8 cellular contexts compared by ENCODE assay signal in the genomic region with DNA sequence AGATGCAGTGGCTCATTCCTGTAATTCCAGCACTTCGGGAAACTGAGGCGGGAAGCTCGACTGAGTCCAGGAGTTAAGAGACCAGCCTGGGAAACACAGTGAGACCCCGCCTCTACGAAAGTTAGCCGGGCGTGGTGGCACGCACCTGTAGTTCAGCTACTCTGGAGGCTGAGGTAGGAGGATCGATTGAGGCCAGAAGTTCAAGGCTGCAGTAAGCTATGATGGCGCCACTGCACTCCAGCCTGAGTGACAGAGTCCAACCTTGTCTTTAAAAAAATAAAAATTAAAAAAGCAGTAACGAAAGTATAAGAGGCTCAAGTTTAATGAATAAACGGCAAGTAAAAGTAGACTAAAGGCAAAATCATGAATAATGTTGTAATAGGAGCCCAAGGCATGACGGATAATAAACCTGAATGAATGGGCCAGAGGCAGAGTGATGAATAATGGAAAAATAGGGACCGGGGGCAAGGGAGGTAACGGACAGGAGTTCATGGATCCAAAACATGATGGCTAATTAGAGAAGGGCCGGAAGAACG. TPM values are rescaled to one million over a fixed set of nuclear protein-coding genes. Genes with fewer than 3 reads are reported as not detected.
DNase-seq lines count a peak whose midpoint lies in the region; ATAC-seq and TF ChIP-seq lines count a peak whose summit lies in the region.

No MANE protein-coding gene starts in this region.

- 51 to 54% (median 53%) methylated on average over 17 of the region's 17 CpGs for WGBS in psoas muscle, 3 donors

- H3K4me3 ChIP-seq in GM12864 (ENCODE audit: low read depth, low read length), result peak overlapping the region; percentile 65
- H3K4me3 ChIP-seq in fibroblast of the aortic adventitia (ENCODE audit: low read depth, low read length), result peak overlapping the region; percentile 71
- H3K4me3 ChIP-seq in psoas muscle, result peak overlapping the region; percentile 71

- ATAC-seq in T-helper 17 cell (no peak), psoas muscle (no peak), GM21619 (IDR thresholded peaks at IDR 0.05; ENCODE audit: unreplicated experiment) (no peak)

- in situ Hi-C loops in GM13977 (cut with MboI; ENCODE audit: low pct_unique_long_range_greater_than_20kb, low sequenced_read_pairs, unreplicated experiment), result no loop called here

- H3K4me3 Mint-ChIP-seq in T-helper 17 cell, result peak overlapping the region; percentile 88

- H3K9me3 ChIP-seq in T-helper 17 cell (ENCODE audit: control insufficient read depth, low read length, poor library complexity, severe bottlenecking) (no peaks in the 10 kb centered on the region), psoas muscle (no peaks in the 10 kb centered on the region)

- intact Hi-C loops in psoas muscle (cut with DNase I), result no loop called here

- peaks cover 4 to 26% of the 10 kb centered on the region in 2 donors for H3K36me3 ChIP-seq in psoas muscle (ENCODE audit: insufficient read depth in 1 of 2, low read depth in 1 of 2)

- no peak for DNase-seq in GM12864 (ENCODE audit: low read depth)
- no peak for DNase-seq in T-helper 17 cell
- no peak for DNase-seq in fibroblast of the aortic adventitia (ENCODE audit: low read depth)
- no peak for DNase-seq in psoas muscle
- no peak for DNase-seq in GM13977 (ENCODE audit: low spot score)
- no peak for DNase-seq in superior temporal gyrus (ENCODE audit: extremely low spot score)
- DNase-seq in A172 (ENCODE audit: low spot score), result no peak

- peaks cover 30% of the 10 kb centered on the region for H3K4me1 Mint-ChIP-seq in T-helper 17 cell

- H3K27me3 ChIP-seq in psoas muscle (ENCODE audit: insufficient read depth in 3 of 3, low read length in 2 of 3), result no peaks in the 10 kb centered on the region

- peaks cover 21% of the 10 kb centered on the region for H3K4me1 ChIP-seq in psoas muscle

- peak overlapping the region; percentile 68 for H3K27ac Mint-ChIP-seq in T-helper 17 cell

- no peaks in the 10 kb centered on the region for H3K27me3 Mint-ChIP-seq in T-helper 17 cell

- H3K27ac ChIP-seq in psoas muscle, result peak overlapping the region; percentile 94

- TF ChIP-seq CTCF in GM12864 (IDR thresholded peaks at IDR 0.05; ENCODE audit: low read depth, low read length, missing control alignments) (no peak), fibroblast of the aortic adventitia (IDR thresholded peaks at IDR 0.05; ENCODE audit: insufficient read depth, low read length) (no peak), psoas muscle (IDR thresholded peaks at IDR 0.05) (no peak), GM13977 (IDR thresholded peaks at IDR 0.05; ENCODE audit: extremely low read depth, insufficient read depth, missing control alignments) (no peak)

- H3K36me3 Mint-ChIP-seq in T-helper 17 cell (ENCODE audit: low read depth), result no peaks in the 10 kb centered on the region

RNA-seq across cellular contexts. Expression of a gene that starts 1.2 kb away (rescaled TPM):
- total RNA-seq in T-helper 17 cell (10 to 100 TPM; 29.0 to 34.8 TPM), fibroblast of the aortic adventitia (ENCODE audit: low replicate concordance) (8.7 and 30.2 TPM in 2 replicates), psoas muscle (100 to 1,000 TPM in 1 of 4 donors, 10 to 100 TPM in 3; 42.3 to 111 (median 71.4) TPM)
- 100 to 1,000 TPM in 1 of 3 donors, 10 to 100 TPM in 2; 67.6 to 330 (median 69.7) TPM for polyA plus RNA-seq in psoas muscle
- 109 and 111 TPM in 2 replicates for total RNA-seq in A172 (2014; rRNA removed; shearing (Covaris generic))

RNA-seq across cellular contexts. Expression of a gene that starts 15.7 kb away (rescaled TPM):
- total RNA-seq in T-helper 17 cell (1 to 10 TPM; 1.3 to 2.0 TPM), fibroblast of the aortic adventitia (ENCODE audit: low replicate concordance) (1.6 and 309 TPM in 2 replicates), psoas muscle (10 to 100 TPM in 3 of 4 donors, 1 to 10 TPM in 1; 7.1 to 19.0 (median 11.9) TPM)
- 10 to 100 TPM in 1 of 3 donors, 1 to 10 TPM in 2; 4.9 to 17.8 (median 6.8) TPM for polyA plus RNA-seq in psoas muscle
- 0.14 and 0.86 TPM in 2 replicates for total RNA-seq in A172 (2014; rRNA removed; shearing (Covaris generic))

RNA-seq across cellular contexts. Expression of a gene that starts 24.5 kb away (rescaled TPM):
- total RNA-seq in T-helper 17 cell (not detected), fibroblast of the aortic adventitia (ENCODE audit: low replicate concordance) (1.7 and 52.6 TPM in 2 replicates), psoas muscle (10 to 100 TPM in 1 of 4 donors, 1 to 10 TPM in 3; 5.7 to 16.8 (median 8.3) TPM)
- 10 to 100 TPM in 1 of 3 donors, 1 to 10 TPM in 2; 1.6 to 14.4 (median 4.7) TPM for polyA plus RNA-seq in psoas muscle
- not detected in 2 replicates for total RNA-seq in A172 (2014; rRNA removed; shearing (Covaris generic))

RNA-seq across cellular contexts. Expression of a gene that starts 43.8 kb away (rescaled TPM):
- total RNA-seq in T-helper 17 cell (1 to 10 TPM; 2.5 to 5.2 TPM), fibroblast of the aortic adventitia (ENCODE audit: low replicate concordance) (22.1 and 40.3 TPM in 2 replicates), psoas muscle (10 to 100 TPM; 17.5 to 32.9 (median 24.1) TPM)
- polyA plus RNA-seq in psoas muscle, result 10 to 100 TPM in 2 of 3 donors, 1 to 10 TPM in 1; 9.0 to 18.1 (median 11.2) TPM
- 55.0 and 63.4 TPM in 2 replicates for total RNA-seq in A172 (2014; rRNA removed; shearing (Covaris generic))

RNA-seq across cellular contexts. Expression of a gene that starts 52.1 kb away (rescaled TPM):
- total RNA-seq in T-helper 17 cell, result not detected
- not detected in 2 replicates for total RNA-seq in fibroblast of the aortic adventitia (ENCODE audit: low replicate concordance)
- total RNA-seq in psoas muscle, result not detected
- not detected for polyA plus RNA-seq in psoas muscle
- not detected in 2 replicates for total RNA-seq in A172 (2014; rRNA removed; shearing (Covaris generic))
